In the genomic region with DNA sequence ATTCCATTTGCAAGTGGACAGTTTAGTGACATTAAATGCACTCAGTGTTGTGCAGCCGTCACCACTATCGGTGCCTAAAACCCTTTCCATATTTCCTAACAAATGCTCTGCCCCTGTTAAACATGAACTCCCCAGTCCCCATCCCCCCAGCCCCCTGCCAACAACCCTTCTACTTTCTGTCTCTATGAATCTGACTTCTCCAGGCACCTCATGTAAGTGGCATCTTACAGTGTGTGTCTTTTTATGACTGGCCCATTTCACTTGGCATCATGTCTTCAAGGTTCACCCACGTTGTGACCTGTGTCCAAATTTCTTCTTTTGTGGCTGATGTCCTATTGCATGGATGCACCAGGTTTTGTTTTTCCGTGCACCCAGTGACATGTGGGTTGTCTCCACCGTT, we compare ENCODE assay signal across 18 cellular contexts.
"Had no signal": no experiment of that assay in that cellular context is flagged by ENCODE, and none has a peak within 500 bp of the region (broad histone marks: within the 10 kb centered on the region; RNA-seq: fewer than 3 reads in every experiment).

No MANE protein-coding gene starts in this region.

- H3K4me1 ChIP-seq: upper lobe of left lung, uterus had no signal

- DNase-seq: effector CD4-positive, alpha-beta T cell; erythroblast; immature natural killer cell; mesenchymal stem cell; midbrain; ovary; stimulated activated CD4-positive, alpha-beta T cell treated with anti-CD3 and anti-CD28 coated beads, Interleukin-4, amount 100 ng/mL, for 1 hour; stimulated activated CD8-positive, alpha-beta memory T cell treated with anti-CD3 and anti-CD28 coated beads, Interleukin-4, amount 100 ng/mL, for 48 hours; stimulated activated naive CD8-positive, alpha-beta T cell treated with anti-CD3 and anti-CD28 coated beads, Interleukin-15, Interleukin-2, amounts not matched to agents 100 U/mL and 50 U/mL, for 24 hours; upper lobe of left lung; uterus had no signal

- H3K9me3 Mint-ChIP-seq: endodermal cell; immature natural killer cell; natural killer cell treated with Interleukin-12 subunit alpha and Interleukin-12 subunit beta and Interleukin-15 and Interleukin-18, amount 100 ng/mL, for 72 hours; stimulated activated effector memory CD8-positive, alpha-beta T cell treated with anti-CD3 and anti-CD28 coated beads, Interleukin-12 subunit alpha, Interleukin-12 subunit beta, amount 100 ng/mL, for 72 hours had no signal

- H3K4me3 Mint-ChIP-seq: endodermal cell; immature natural killer cell; natural killer cell treated with Interleukin-12 subunit alpha and Interleukin-12 subunit beta and Interleukin-15 and Interleukin-18, amount 100 ng/mL, for 72 hours; stimulated activated effector memory CD8-positive, alpha-beta T cell treated with anti-CD3 and anti-CD28 coated beads, Interleukin-12 subunit alpha, Interleukin-12 subunit beta, amount 100 ng/mL, for 72 hours had no signal

- ATAC-seq: natural killer cell treated with Interleukin-12 subunit alpha and Interleukin-12 subunit beta and Interleukin-15 and Interleukin-18, amount 100 ng/mL, for 72 hours; stimulated activated effector memory CD8-positive, alpha-beta T cell treated with anti-CD3 and anti-CD28 coated beads, Interleukin-12 subunit alpha, Interleukin-12 subunit beta, amount 100 ng/mL, for 72 hours; stimulated activated naive CD8-positive, alpha-beta T cell treated with anti-CD3 and anti-CD28 coated beads, Interleukin-15, Interleukin-2, amounts not matched to agents 100 U/mL and 50 U/mL, for 24 hours had no signal

- H3K4me1 Mint-ChIP-seq: immature natural killer cell; stimulated activated effector memory CD8-positive, alpha-beta T cell treated with anti-CD3 and anti-CD28 coated beads, Interleukin-12 subunit alpha, Interleukin-12 subunit beta, amount 100 ng/mL, for 72 hours had no signal

- H3K4me3 ChIP-seq: coronary artery, lung, ovary, tibial artery, upper lobe of left lung, uterus had no signal

- H3K27me3 Mint-ChIP-seq: natural killer cell treated with Interleukin-12 subunit alpha and Interleukin-12 subunit beta and Interleukin-15 and Interleukin-18, amount 100 ng/mL, for 72 hours had no signal

- H3K36me3 ChIP-seq: neutrophil, ovary, tibial artery, upper lobe of left lung, uterus had no signal

- H3K9me3 ChIP-seq: neutrophil, ovary, tibial artery, upper lobe of left lung, uterus had no signal

- H3K27me3 ChIP-seq: neutrophil, ovary, tibial artery, upper lobe of left lung, uterus had no signal

- H3K27ac ChIP-seq: coronary artery, neutrophil, ovary, tibial artery, upper lobe of left lung, uterus had no signal

- H3K27ac Mint-ChIP-seq: endodermal cell; immature natural killer cell; natural killer cell treated with Interleukin-12 subunit alpha and Interleukin-12 subunit beta and Interleukin-15 and Interleukin-18, amount 100 ng/mL, for 72 hours; stimulated activated effector memory CD8-positive, alpha-beta T cell treated with anti-CD3 and anti-CD28 coated beads, Interleukin-12 subunit alpha, Interleukin-12 subunit beta, amount 100 ng/mL, for 72 hours had no signal
